Comparison of ENCODE assay signal across 31 cellular contexts in the genomic region with DNA sequence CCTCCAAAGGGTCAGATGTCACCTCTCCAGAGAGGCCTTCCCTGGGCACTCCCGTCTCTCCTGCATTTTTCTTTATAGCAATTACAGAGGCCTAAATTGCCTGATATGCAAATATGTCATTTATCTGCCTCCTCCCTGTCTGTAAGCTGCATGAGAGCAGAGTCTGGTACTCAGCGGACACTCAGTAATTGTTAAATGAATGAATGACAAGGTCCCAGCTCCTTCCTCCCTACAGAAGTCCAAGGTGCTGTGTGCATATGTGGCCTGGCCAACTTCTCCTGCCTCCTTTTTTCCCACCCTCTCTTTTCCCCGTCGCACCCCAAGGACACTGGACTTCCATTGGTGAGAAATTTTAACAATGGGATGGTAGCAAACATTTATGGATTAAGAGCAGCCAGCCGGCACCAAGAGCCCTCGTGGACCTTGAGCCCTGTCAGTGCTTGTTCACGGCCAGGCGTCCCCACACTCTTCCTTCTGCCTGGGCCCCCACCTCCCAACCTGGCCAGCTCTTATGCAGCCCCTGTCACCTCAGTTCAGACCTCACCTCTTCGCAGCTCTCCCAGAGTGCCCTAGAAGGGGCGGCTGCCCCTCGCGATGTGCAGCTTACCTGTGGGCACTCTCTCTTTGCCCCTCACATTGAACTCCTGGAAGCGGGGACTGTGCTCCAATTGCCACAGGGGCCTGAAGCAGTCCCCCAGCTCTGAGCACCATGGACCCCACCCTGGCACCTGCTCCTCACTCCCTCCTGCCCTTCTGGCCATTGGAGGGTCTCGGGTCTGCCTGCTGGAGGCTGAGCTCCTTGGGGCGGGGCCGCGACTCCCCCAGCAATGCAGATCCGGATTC. TPM values are rescaled to one million over a fixed set of nuclear protein-coding genes. Genes with fewer than 3 reads are reported as not detected.
"Had no signal": no experiment of that assay in that cellular context is flagged by ENCODE, and none has a peak within 500 bp of the region (broad histone marks: within the 10 kb centered on the region; RNA-seq: fewer than 3 reads in every experiment).

No MANE protein-coding gene starts in this region.

- H3K27me3 Mint-ChIP-seq: activated CD4-positive, alpha-beta T cell treated with anti-CD3 and anti-CD28 coated beads, Interleukin-2, amount 10 ng/mL, durations not matched to agents 24 days and 14 days; activated CD8-positive, alpha-beta memory T cell treated with anti-CD3 and anti-CD28 coated beads, Interleukin-2, amount 10 ng/mL, durations not matched to agents 7 days and 5 days had no signal

- H3K9me3 Mint-ChIP-seq: activated CD4-positive, alpha-beta T cell treated with anti-CD3 and anti-CD28 coated beads, Interleukin-2, amount 10 ng/mL, durations not matched to agents 24 days and 14 days; activated naive CD4-positive, alpha-beta T cell treated with anti-CD3 and anti-CD28 coated beads, Interleukin-2, amount 50 U/mL, for 72 hours; dendritic cell treated with granulocyte-macrophage colony-stimulating factor and Interleukin-4, amounts not matched to agents 40 ng/mL and 50 ng/mL, for 4 days; endodermal cell; nephron had no signal

- H3K4me3 Mint-ChIP-seq: activated CD4-positive, alpha-beta T cell treated with anti-CD3 and anti-CD28 coated beads, Interleukin-2, amount 10 ng/mL, durations not matched to agents 24 days and 14 days; activated CD8-positive, alpha-beta memory T cell treated with anti-CD3 and anti-CD28 coated beads, Interleukin-2, amount 10 ng/mL, durations not matched to agents 7 days and 5 days; activated CD8-positive, alpha-beta T cell treated with anti-CD3 and anti-CD28 coated beads, Interleukin-2, amount 10 ng/mL, durations not matched to agents 7 days and 5 days; dendritic cell treated with granulocyte-macrophage colony-stimulating factor and Interleukin-4, amounts not matched to agents 40 ng/mL and 50 ng/mL, for 4 days; endodermal cell; nephron had no signal

- DNase-seq: activated CD4-positive, alpha-beta T cell treated with anti-CD3 and anti-CD28 coated beads, Interleukin-2, amount 10 ng/mL, durations not matched to agents 24 days and 14 days; activated CD8-positive, alpha-beta memory T cell treated with anti-CD3 and anti-CD28 coated beads, Interleukin-2, amount 10 ng/mL, durations not matched to agents 7 days and 5 days; activated CD8-positive, alpha-beta T cell treated with anti-CD3 and anti-CD28 coated beads, Interleukin-2, amount 10 ng/mL, durations not matched to agents 7 days and 5 days; activated naive CD4-positive, alpha-beta T cell; activated T-cell treated with anti-CD3 and anti-CD28 coated beads, Interleukin-2, amount 50 U/mL, for 48 hours; central memory CD4-positive, alpha-beta T cell; endodermal cell; foreskin fibroblast; heart left ventricle; retina; sigmoid colon; stimulated activated CD4-positive, alpha-beta T cell treated with anti-CD3 and anti-CD28 coated beads, Interleukin-1b, Interleukin-23, amount 100 ng/mL, for 48 hours; stimulated activated naive CD4-positive, alpha-beta T cell; T-helper 9 cell; tibial artery had no signal

- H3K27ac Mint-ChIP-seq: activated CD4-positive, alpha-beta T cell treated with anti-CD3 and anti-CD28 coated beads, Interleukin-2, amount 10 ng/mL, durations not matched to agents 24 days and 14 days; activated CD8-positive, alpha-beta memory T cell treated with anti-CD3 and anti-CD28 coated beads, Interleukin-2, amount 10 ng/mL, durations not matched to agents 7 days and 5 days; activated CD8-positive, alpha-beta T cell treated with anti-CD3 and anti-CD28 coated beads, Interleukin-2, amount 10 ng/mL, durations not matched to agents 7 days and 5 days; dendritic cell treated with granulocyte-macrophage colony-stimulating factor and Interleukin-4, amounts not matched to agents 40 ng/mL and 50 ng/mL, for 4 days; endodermal cell had no signal

- H3K36me3 ChIP-seq: breast epithelium, heart left ventricle, left lung, neutrophil, sigmoid colon, suprapubic skin, tibial artery had no signal

- H3K27ac ChIP-seq: breast epithelium, heart left ventricle, left lung, neutrophil, sigmoid colon, suprapubic skin, tibial artery, VCaP had no signal

- H3K9me3 ChIP-seq: breast epithelium, heart left ventricle, left lung, neutrophil, sigmoid colon, suprapubic skin, tibial artery had no signal

- H3K4me3 ChIP-seq: breast epithelium, heart left ventricle, left lung, lung, sigmoid colon, smooth muscle cell, suprapubic skin, tibial artery had no signal

- H3K36me3 Mint-ChIP-seq: activated naive CD4-positive, alpha-beta T cell treated with anti-CD3 and anti-CD28 coated beads, Interleukin-2, amount 50 U/mL, for 72 hours had no signal

- H3K4me1 ChIP-seq: breast epithelium, heart left ventricle, left lung, sigmoid colon, suprapubic skin, tibial artery had no signal

- H3K4me1 Mint-ChIP-seq: endodermal cell had no signal

- ATAC-seq: activated CD4-positive, CD25-positive, alpha-beta regulatory T cell treated with anti-CD3 and anti-CD28 coated beads, Interleukin-2, amount 50 U/mL, for 24 hours; activated CD8-positive, alpha-beta memory T cell treated with anti-CD3 and anti-CD28 coated beads, Interleukin-2, amount 10 ng/mL, durations not matched to agents 7 days and 5 days; activated CD8-positive, alpha-beta T cell treated with anti-CD3 and anti-CD28 coated beads, Interleukin-2, amount 10 ng/mL, durations not matched to agents 7 days and 5 days; activated naive CD4-positive, alpha-beta T cell treated with anti-CD3 and anti-CD28 coated beads, Interleukin-2, amount 50 U/mL, for 72 hours; esophagus mucosa had no signal

RNA-seq across cellular contexts. Expression of gene TMPRSS6, which starts 1.5 kb away (rescaled TPM):
- total RNA-seq: esophagus mucosa, kidney epithelial cell, mesenteric fat pad, osteocyte, posterior vena cava, sigmoid colon, smooth muscle cell had no signal

RNA-seq across cellular contexts. Expression of gene IL2RB, which starts 41.7 kb away (rescaled TPM):
- total RNA-seq: osteocyte had no signal
